In genomic region chr15:98649996-98650870, GRCh38 we compare ENCODE assay signal across 1 cellular context.
A peak's percentile ranks its signal among the peaks of the same experiment; 100 is the strongest.
TF ChIP-seq lines count a peak whose summit lies in the region.

No MANE protein-coding gene starts in this region.

TF ChIP-seq in H1, 55 proteins besides CTCF, POLR2A, EP300 and RAD21:
- TF ChIP-seq KDM1A (IDR thresholded peaks at IDR 0.05; ENCODE audit: borderline replicate concordance, low read length) (no peak), SIN3A (conservative IDR thresholded peaks at IDR 0.05 in 1 of 2, IDR thresholded peaks at IDR 0.05 in 1 of 2; ENCODE audit: low read depth in 1 of 2, low read length in 2 of 2) (peak in 1 of 2 experiments; percentile 59; a peak in 2 of 4 replicates), ASH2L (IDR thresholded peaks at IDR 0.05; ENCODE audit: low read length) (peak; percentile 75), SAP30 (IDR thresholded peaks at IDR 0.05; ENCODE audit: insufficient read depth, insufficient replicate concordance, low read length) (peak; percentile 36), HDAC2 (IDR thresholded peaks at IDR 0.05; ENCODE audit: borderline replicate concordance in 1 of 2, low read depth in 2 of 2, low read length in 2 of 2) (peak in 1 of 2 experiments; percentile 63; a peak in 1 of 4 replicates), SP4 (IDR thresholded peaks at IDR 0.05; ENCODE audit: low read length) (no peak), SIX5 (IDR thresholded peaks at IDR 0.05; ENCODE audit: low read depth, low read length) (no peak), GTF2F1 (IDR thresholded peaks at IDR 0.05; ENCODE audit: borderline replicate concordance, low read depth, low read length) (no peak), TAF1 (IDR thresholded peaks at IDR 0.05; ENCODE audit: low read depth, low read length) (peak; percentile 42; the same call in 1 of the 2 replicates), RBBP5 (IDR thresholded peaks at IDR 0.05; ENCODE audit: borderline replicate concordance, low read depth, low read length) (peak; percentile 86; the same call in 1 of the 2 replicates), TEAD4 (IDR thresholded peaks at IDR 0.05; ENCODE audit: low read depth, low read length) (0 out of 2 replicates have a peak, but pooled peaks have one; percentile 25), E2F6 (IDR thresholded peaks at IDR 0.05) (peak; percentile 78), KDM4A (IDR thresholded peaks at IDR 0.05; ENCODE audit: low read depth, low read length, severe bottlenecking) (peak; percentile 64), MAX (IDR thresholded peaks at IDR 0.05) (peak; percentile 88), EZH2 (IDR thresholded peaks at IDR 0.05; ENCODE audit: low read depth, low read length, severe bottlenecking) (no peak), ZNF274 (IDR thresholded peaks at IDR 0.05; ENCODE audit: borderline replicate concordance, extremely low read depth, low read length) (no peak), POLR2AphosphoS5 (IDR thresholded peaks at IDR 0.05; ENCODE audit: low read depth, low read length) (peak; percentile 48; the same call in 1 of the 2 replicates), CREB1 (IDR thresholded peaks at IDR 0.05) (peak; percentile 87)
TF ChIP-seq in H1: peak in this region for 12.
